In genomic region chr11:4191031-4191571, GRCh38 we compare ENCODE assay signal across 19 cellular contexts.
DNase-seq lines count a peak whose midpoint lies in the region; ATAC-seq, FAIRE-seq and TF ChIP-seq lines count a peak whose summit lies in the region.
"Had no signal": no experiment of that assay in that cellular context is flagged by ENCODE, and none has a peak within 500 bp of the region (broad histone marks: within the 10 kb centered on the region; RNA-seq: fewer than 3 reads in every experiment).

No MANE protein-coding gene starts in this region.

- no peak for ATAC-seq in GM18873 (IDR thresholded peaks at IDR 0.05; ENCODE audit: low FRiP score, unreplicated experiment)
- ATAC-seq: left lung; Panc1; stimulated activated effector memory CD8-positive, alpha-beta T cell treated with anti-CD3 and anti-CD28 coated beads, Interleukin-12 subunit alpha, Interleukin-12 subunit beta, amount 100 ng/mL, for 72 hours had no signal

- H3K27me3 ChIP-seq in tibial artery, result no peaks in the 10 kb centered on the region
- H3K27me3 ChIP-seq in Caco-2 (replicated peaks; ENCODE audit: control insufficient read depth, insufficient read depth, low read length), result no peaks in the 10 kb centered on the region
- H3K27me3 ChIP-seq: BLaER1, colonic mucosa, left lung, tibial nerve had no signal

- H3K9me3 ChIP-seq in tibial artery (no peaks in the 10 kb centered on the region), Caco-2 (no peaks in the 10 kb centered on the region)
- H3K9me3 ChIP-seq: BLaER1, colonic mucosa, left lung, SK-N-SH, tibial nerve had no signal

- H3K4me1 ChIP-seq in tibial artery (peaks cover 0 to 30% (median 21%) of the 10 kb centered on the region in 4 donors), Caco-2 (no peaks in the 10 kb centered on the region; the same call in 1 of the 2 replicates)
- H3K4me1 ChIP-seq: colonic mucosa had no signal

- CTCF ChIA-PET in Caco-2 (lab: Charles Lee), result no interaction called here

- peak overlapping the region; percentile 10 to 62 for H3K27ac ChIP-seq in tibial artery
- H3K27ac ChIP-seq: BLaER1, colonic mucosa, left lung, tibial nerve had no signal

- no peak for FAIRE-seq in frontal cortex (lab: Jason Lieb, UNC)

- no peak overlapping the region for H3K4me3 Mint-ChIP-seq in Caco-2 (ENCODE audit: unreplicated experiment)
- H3K4me3 Mint-ChIP-seq: stimulated activated effector memory CD8-positive, alpha-beta T cell treated with anti-CD3 and anti-CD28 coated beads, Interleukin-12 subunit alpha, Interleukin-12 subunit beta, amount 100 ng/mL, for 72 hours had no signal

- H3K36me3 ChIP-seq in tibial artery, result no peaks in the 10 kb centered on the region
- no peaks in the 10 kb centered on the region for H3K36me3 ChIP-seq in Caco-2 (ENCODE audit: control insufficient read depth, insufficient read depth, low read length)
- H3K36me3 ChIP-seq: BLaER1, colonic mucosa, left lung, tibial nerve had no signal

- TF ChIP-seq CTCF in tibial artery (IDR thresholded peaks at IDR 0.05), result no peak
- no peak for TF ChIP-seq CTCF in Caco-2 (IDR thresholded peaks at IDR 0.05; ENCODE audit: insufficient read depth in 1 of 2, low read depth in 1 of 2, low read length in 1 of 2, severe bottlenecking in 1 of 2, unreplicated experiment in 1 of 2)

- no TSS peak for BruUV-seq in Caco-2 (replicated peaks; lab: Mats Ljungman, UMichigan)

- no peaks in the 10 kb centered on the region for H3K36me3 Mint-ChIP-seq in Caco-2 (ENCODE audit: insufficient read depth, unreplicated experiment)
- H3K36me3 Mint-ChIP-seq: stimulated activated effector memory CD8-positive, alpha-beta T cell treated with anti-CD3 and anti-CD28 coated beads, Interleukin-12 subunit alpha, Interleukin-12 subunit beta, amount 100 ng/mL, for 72 hours had no signal

- no peak overlapping the region for H3K27ac Mint-ChIP-seq in Caco-2 (ENCODE audit: unreplicated experiment)
- H3K27ac Mint-ChIP-seq: stimulated activated effector memory CD8-positive, alpha-beta T cell treated with anti-CD3 and anti-CD28 coated beads, Interleukin-12 subunit alpha, Interleukin-12 subunit beta, amount 100 ng/mL, for 72 hours had no signal

- H3K27me3 Mint-ChIP-seq in Caco-2 (ENCODE audit: insufficient read depth, unreplicated experiment), result no peaks in the 10 kb centered on the region

- peak; percentile 9 for DNase-seq in NCI-H748 (lab: John Stamatoyannopoulos, UW; ENCODE audit: unreplicated experiment)
- no peak for DNase-seq in NCI-H748 treated with DMSO at 0.1 percent for 48 hours (lab: John Stamatoyannopoulos, UW)
- peak in 28 of 42 donors; percentile 2 to 66 (median 29) for DNase-seq in head of caudate nucleus
- DNase-seq in midbrain (lab: John Stamatoyannopoulos, UW), result peak; percentile 19
- peak; percentile 42 to 90 for DNase-seq in tibial artery
- no peak for DNase-seq in frontal cortex (ENCODE audit: low spot score in 2 of 2)
- no peak for DNase-seq in Caco-2
- DNase-seq: colonic mucosa, DMS153, NCI-H1436, NCI-H2171, NCI-H774, SK-N-SH had no signal

- H3K9me3 Mint-ChIP-seq in Caco-2 (ENCODE audit: unreplicated experiment), result no peaks in the 10 kb centered on the region
- H3K9me3 Mint-ChIP-seq: stimulated activated effector memory CD8-positive, alpha-beta T cell treated with anti-CD3 and anti-CD28 coated beads, Interleukin-12 subunit alpha, Interleukin-12 subunit beta, amount 100 ng/mL, for 72 hours had no signal

- no peak overlapping the region for H3K4me3 ChIP-seq in tibial artery
- no peak overlapping the region for H3K4me3 ChIP-seq in Caco-2 (ENCODE audit: low read depth, low read length)
- H3K4me3 ChIP-seq: BLaER1, colonic mucosa, left lung, tibial nerve had no signal

- POLR2A ChIA-PET in Caco-2 (lab: Charles Lee), result no interaction called here

- intact Hi-C loops in head of caudate nucleus (cut with DNase I), result no loop called here
- intact Hi-C loops in tibial artery (cut with DNase I; ENCODE audit: low total_unique reads), result no loop called here
- intact Hi-C loops in Caco-2 (cut with micrococcal nuclease; ENCODE audit: unreplicated experiment), result no loop called here

- H3K4me1 Mint-ChIP-seq in Caco-2 (ENCODE audit: low read depth, unreplicated experiment), result peaks cover 7% of the 10 kb centered on the region
- H3K4me1 Mint-ChIP-seq: stimulated activated effector memory CD8-positive, alpha-beta T cell treated with anti-CD3 and anti-CD28 coated beads, Interleukin-12 subunit alpha, Interleukin-12 subunit beta, amount 100 ng/mL, for 72 hours had no signal

Comparison
In these comparisons a context has a peak if more than half of its experiments do, and no peak if none do; other contexts are left out.
1. DNase-seq: peak in NCI-H748 (single experiment), head of caudate nucleus (28 of 42), midbrain (single experiment) and tibial artery (2 of 2); none in NCI-H748 treated with DMSO at 0.1 percent for 48 hours (single experiment), frontal cortex (0 of 2) and Caco-2 (0 of 2).